In the genomic region with DNA sequence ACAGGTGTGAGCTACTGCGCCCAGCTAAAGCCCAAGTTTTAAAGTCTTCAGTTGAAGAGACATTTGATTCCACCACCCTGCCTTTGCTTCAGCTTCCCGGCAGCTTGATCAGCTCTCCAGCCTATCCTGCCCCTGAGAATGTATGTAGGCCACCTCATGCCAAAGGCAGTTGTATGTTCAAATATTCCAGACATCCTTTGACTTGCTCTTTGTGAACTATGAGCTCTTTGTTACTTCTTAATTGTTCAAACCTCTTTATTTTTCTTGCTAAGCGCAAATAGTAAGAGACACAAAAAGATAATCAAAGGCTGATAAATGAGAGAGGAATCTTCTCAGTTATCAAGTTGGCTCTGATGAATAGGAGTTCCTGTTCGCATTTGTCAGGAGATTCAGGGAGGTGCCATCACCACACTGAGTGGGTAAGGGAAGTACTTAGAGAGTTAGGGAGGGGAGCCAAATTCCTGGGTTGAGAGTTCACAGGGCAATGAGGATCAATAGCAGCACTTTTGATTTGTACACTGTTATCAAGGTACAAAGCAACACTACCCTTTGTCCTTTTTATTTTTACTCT, we compare ENCODE assay signal across 25 cellular contexts. TPM values are rescaled to one million over a fixed set of nuclear protein-coding genes. Genes with fewer than 3 reads are reported as not detected.
DNase-seq lines count a peak whose midpoint lies in the region; ATAC-seq and TF ChIP-seq lines count a peak whose summit lies in the region.
"Had no signal": no experiment of that assay in that cellular context is flagged by ENCODE, and none has a peak within 500 bp of the region (broad histone marks: within the 10 kb centered on the region; RNA-seq: fewer than 3 reads in every experiment).

No MANE protein-coding gene starts in this region.

- H2AFZ ChIP-seq in Loucy (ENCODE audit: low read length) = no peak overlapping the region
- H2AFZ ChIP-seq: PC-9 had no signal

- H3F3A ChIP-seq in Loucy (ENCODE audit: low read depth) = peaks cover 12% of the 10 kb centered on the region

- no peak overlapping the region for H3K4me3 ChIP-seq in Loucy (ENCODE audit: low read length, poor library complexity, severe bottlenecking)
- H3K4me3 ChIP-seq in colonic mucosa = no peak overlapping the region
- H3K4me3 ChIP-seq in right lobe of liver = peak overlapping the region in 1 of 3 donors; percentile 9
- H3K4me3 ChIP-seq in transverse colon = no peak overlapping the region
- H3K4me3 ChIP-seq: left lung, PC-9, smooth muscle cell had no signal

- H3K9ac ChIP-seq in Loucy (ENCODE audit: low read depth, low read length, poor library complexity, severe bottlenecking) (peak overlapping the region; percentile 51), colonic mucosa (ENCODE audit: low read depth in 2 of 2, low read length in 2 of 2) (peak overlapping the region in 1 of 2 donors; percentile 42)

- H3K9me2 ChIP-seq in Loucy (replicated peaks; ENCODE audit: low read depth, low read length) = no peaks in the 10 kb centered on the region

- no peaks in the 10 kb centered on the region for H3K27me3 ChIP-seq in Loucy (ENCODE audit: insufficient read depth, low read length, poor library complexity, severe bottlenecking)
- no peaks in the 10 kb centered on the region for H3K27me3 ChIP-seq in colonic mucosa
- H3K27me3 ChIP-seq in right lobe of liver = no peaks in the 10 kb centered on the region
- H3K27me3 ChIP-seq in transverse colon = no peaks in the 10 kb centered on the region
- H3K27me3 ChIP-seq: left lung had no signal

- in situ Hi-C loops in transverse colon (cut with MboI; ENCODE audit: low pct_ligation_motif_present in 1 of 4, low pct_unique_long_range_greater_than_20kb in 1 of 4, low sequenced_read_pairs in 3 of 4) (no loop called here), GM13976 (cut with MboI; ENCODE audit: low sequenced_read_pairs, unreplicated experiment) (no loop called here)

- H4K20me1 ChIP-seq in Loucy (ENCODE audit: insufficient read depth, low read length, poor library complexity, severe bottlenecking) = no peaks in the 10 kb centered on the region

- TF ChIP-seq EP300 in transverse colon (IDR thresholded peaks at IDR 0.05; ENCODE audit: low read depth) = no peak

- WGBS in right lobe of liver (ENCODE audit: insufficient coverage, low coverage, low lambda C conversion rate, missing lambda C conversion rate) = 20% methylated on average over 4 of the region's 4 CpGs
- 59 to 78% methylated on average over 2 to 4 of the region's 4 CpGs for WGBS in transverse colon (ENCODE audit: low coverage in 1 of 2), 2 donors

- H3K4me1 ChIP-seq in Loucy (ENCODE audit: insufficient read depth, low read length, poor library complexity, severe bottlenecking) (peaks cover 90% of the 10 kb centered on the region), colonic mucosa (peaks cover 5% of the 10 kb centered on the region), right lobe of liver (peaks cover 0 to 83% (median 32%) of the 10 kb centered on the region in 4 donors), transverse colon (peaks cover 12 to 82% (median 50%) of the 10 kb centered on the region in 4 donors)

- no peak for DNase-seq in colonic mucosa
- peak in 2 of 3 donors; percentile 25 to 81 for DNase-seq in right lobe of liver
- DNase-seq in transverse colon = no peak
- no peak for DNase-seq in NCI-H1048 (lab: John Stamatoyannopoulos, UW)
- no peak for DNase-seq in GM13976 (ENCODE audit: low spot score)
- DNase-seq: activated CD8-positive, alpha-beta memory T cell treated with anti-CD3 and anti-CD28 coated beads, Interleukin-2, amount 50 U/mL, for 4 hours; activated effector memory CD4-positive, alpha-beta T cell treated with anti-CD3 and anti-CD28 coated beads, Interleukin-2, amount 50 U/mL, for 16 hours; AML-193; brain microvascular endothelial cell; COR-L47; cortex of kidney; DND-41; glutamatergic neuron; Kasumi-1; left lung; NCI-H1092; NCI-H1930; NCI-H2227 treated with DMSO at 0.1 percent for 48 hours; occipital lobe; PC-9; SHP77 treated with DMSO at 0.1 percent for 48 hours; stimulated activated naive B cell treated with anti-CD40 and anti-IgM and Interleukin-4, amounts not matched to agents 10 μg/mL and 1 μg/mL and 100 μg/mL, for 72 hours had no signal

- H3K4me2 ChIP-seq in Loucy (ENCODE audit: low read depth, low read length, poor library complexity, severe bottlenecking) = peak overlapping the region; percentile 43
- H3K4me2 ChIP-seq: PC-9, smooth muscle cell had no signal

- peaks cover 84% of the 10 kb centered on the region for H3K79me2 ChIP-seq in Loucy (ENCODE audit: insufficient read depth, low read length)

- H3K36me3 ChIP-seq in Loucy (ENCODE audit: insufficient read depth, low read length) (no peaks in the 10 kb centered on the region), colonic mucosa (no peaks in the 10 kb centered on the region), right lobe of liver (no peaks in the 10 kb centered on the region), transverse colon (no peaks in the 10 kb centered on the region)
- H3K36me3 ChIP-seq: brain microvascular endothelial cell, left lung had no signal

- intact Hi-C loops in colonic mucosa (cut with DNase I) (no loop called here), right lobe of liver (cut with DNase I) (no loop called here), transverse colon (cut with DNase I; ENCODE audit: low total_unique reads) (no loop called here)

- ATAC-seq in right lobe of liver (peak; percentile 66 to 80 (median 76)), GM19324 (IDR thresholded peaks at IDR 0.05; ENCODE audit: low FRiP score, unreplicated experiment) (no peak)
- ATAC-seq: left lung; stimulated activated naive B cell treated with anti-CD40 and anti-IgM and Interleukin-4, amounts not matched to agents 10 μg/mL and 1 μg/mL and 100 μg/mL, for 72 hours had no signal

- no peak for TF ChIP-seq CTCF in Loucy (conservative IDR thresholded peaks at IDR 0.05; ENCODE audit: low read length)
- TF ChIP-seq CTCF in colonic mucosa (IDR thresholded peaks at IDR 0.05) = no peak
- no peak for TF ChIP-seq CTCF in right lobe of liver (IDR thresholded peaks at IDR 0.05)
- no peak for TF ChIP-seq CTCF in transverse colon (IDR thresholded peaks at IDR 0.05)
- no peak for TF ChIP-seq CTCF in GM13976 (IDR thresholded peaks at IDR 0.05; ENCODE audit: borderline replicate concordance, control extremely low read depth, extremely low read depth, insufficient read depth, missing control alignments)

- H3K27ac ChIP-seq in colonic mucosa (peak overlapping the region; percentile 54), right lobe of liver (peak overlapping the region; percentile 48 to 73 (median 70)), transverse colon (peak overlapping the region in 3 of 4 donors; percentile 54 to 72 (median 57))
- H3K27ac ChIP-seq: brain microvascular endothelial cell, left lung, PC-9 had no signal

- TF ChIP-seq POLR2A in right lobe of liver (IDR thresholded peaks at IDR 0.05) (no peak), transverse colon (IDR thresholded peaks at IDR 0.05) (no peak)

- H3K9me3 ChIP-seq in Loucy (ENCODE audit: insufficient read depth, low read depth, low read length) = no peaks in the 10 kb centered on the region
- H3K9me3 ChIP-seq in colonic mucosa = no peaks in the 10 kb centered on the region
- no peaks in the 10 kb centered on the region for H3K9me3 ChIP-seq in right lobe of liver
- no peaks in the 10 kb centered on the region for H3K9me3 ChIP-seq in transverse colon
- H3K9me3 ChIP-seq: left lung had no signal

RNA-seq across cellular contexts. Expression of a gene that starts 32.0 kb away (rescaled TPM):
- total RNA-seq in colonic mucosa (10 to 100 TPM; 68.7 to 75.3 TPM), right lobe of liver (10 to 100 TPM; 24.8 to 50.9 (median 37.0) TPM), transverse colon (10 to 100 TPM; 12.0 to 66.3 (median 40.0) TPM)

RNA-seq across cellular contexts. Expression of a gene that starts 33.4 kb away (rescaled TPM):
- total RNA-seq in colonic mucosa (10 to 100 TPM; 38.5 to 51.2 TPM), right lobe of liver (10 to 100 TPM in 2 of 6 experiments, 1 to 10 TPM in 4; 1.7 to 11.5 (median 6.0) TPM), transverse colon (10 to 100 TPM; 31.9 to 84.2 (median 38.2) TPM)

RNA-seq across cellular contexts. Expression of a gene that starts 55.4 kb away (rescaled TPM):
- total RNA-seq in colonic mucosa = 1 to 10 TPM; 3.7 to 5.4 TPM
- 1 to 10 TPM in 5 of 6 experiments, under 1 TPM in 1; 0.87 to 8.3 (median 3.8) TPM for total RNA-seq in right lobe of liver
- 10 to 100 TPM in 2 of 4 donors, 1 to 10 TPM in 2; 4.4 to 21.7 (median 9.4) TPM for total RNA-seq in transverse colon

Comparison
In these comparisons a context has a peak if more than half of its experiments do, and no peak if none do; other contexts are left out.
1. DNase-seq: peak in right lobe of liver (2 of 3); none in colonic mucosa (single experiment), transverse colon (single experiment), NCI-H1048 (single experiment) and GM13976 (single experiment).
2. Peak in every context shown above with its lines, with median percentiles within 50 percentile points of each other: H3K27ac ChIP-seq.